Comparison of ENCODE assay signal across 24 cellular contexts in genomic region chr9:24479696-24480095, GRCh38.
"Had no signal": no experiment of that assay in that cellular context is flagged by ENCODE, and none has a peak within 500 bp of the region (broad histone marks: within the 10 kb centered on the region; RNA-seq: fewer than 3 reads in every experiment).

No MANE protein-coding gene starts in this region.

- H3K9me3 Mint-ChIP-seq: brain had no signal

- H2AFZ ChIP-seq: parathyroid adenoma had no signal

- H3K4me3 Mint-ChIP-seq: activated CD4-positive, alpha-beta memory T cell treated with anti-CD3 and anti-CD28 coated beads, Interleukin-2, amount 10 ng/mL, durations not matched to agents 7 days and 5 days; activated CD8-positive, alpha-beta memory T cell treated with anti-CD3 and anti-CD28 coated beads, Interleukin-2, amount 10 ng/mL, durations not matched to agents 7 days and 5 days; activated naive CD8-positive, alpha-beta T cell treated with anti-CD3 and anti-CD28 coated beads, Interleukin-2, amount 10 ng/mL, durations not matched to agents 7 days and 5 days; activated T-helper 17 cell treated with anti-CD3 and anti-CD28 coated beads, Interleukin-2, amount 50 U/mL, for 72 hours; naive B cell; stimulated activated memory B cell treated with anti-CD40 and anti-IgM and Interleukin-4, amounts not matched to agents 10 μg/mL and 1 μg/mL and 100 μg/mL, for 72 hours; T-cell had no signal

- H3K9ac ChIP-seq: parathyroid adenoma had no signal

- H3K79me2 ChIP-seq: parathyroid adenoma had no signal

- H3K4me1 ChIP-seq: foreskin keratinocyte, left lung, parathyroid adenoma, right lobe of liver, upper lobe of right lung had no signal

- ATAC-seq: activated CD8-positive, alpha-beta memory T cell treated with anti-CD3 and anti-CD28 coated beads, Interleukin-2, amount 10 ng/mL, durations not matched to agents 7 days and 5 days; activated T-helper 17 cell treated with anti-CD3 and anti-CD28 coated beads, Interleukin-2, amount 50 U/mL, for 72 hours; foreskin keratinocyte; left lung; right lobe of liver; stimulated activated memory B cell treated with anti-CD40 and anti-IgM and Interleukin-4, amounts not matched to agents 10 μg/mL and 1 μg/mL and 100 μg/mL, for 72 hours; T-cell; upper lobe of right lung had no signal

- DNase-seq: activated CD4-positive, alpha-beta memory T cell treated with anti-CD3 and anti-CD28 coated beads, Interleukin-2, amount 10 ng/mL, durations not matched to agents 7 days and 5 days; activated CD4-positive, alpha-beta T cell treated with anti-CD3 and anti-CD28 coated beads for 48 hours; activated CD4-positive, CD25-positive, alpha-beta regulatory T cell; activated CD8-positive, alpha-beta memory T cell treated with anti-CD3 and anti-CD28 coated beads, Interleukin-2, amount 10 ng/mL, durations not matched to agents 7 days and 5 days; activated naive CD4-positive, alpha-beta T cell treated with Interleukin-2 at 50 U/mL for 16 hours; activated naive CD8-positive, alpha-beta T cell treated with anti-CD3 and anti-CD28 coated beads, Interleukin-2, amount 10 ng/mL, durations not matched to agents 7 days and 5 days; activated T-cell treated with anti-CD3 and anti-CD28 coated beads, Interleukin-2, amount 50 U/mL, for 1 hour; caudate nucleus; dorsolateral prefrontal cortex; foreskin keratinocyte; hypothalamus; left lung; mammary epithelial cell; naive B cell; right lobe of liver; small intestine; stimulated activated CD4-positive, alpha-beta T cell treated with anti-CD3 and anti-CD28 coated beads, Interleukin-4, amount 100 ng/mL, for 4 hours; T-cell; upper lobe of right lung had no signal

- H3K4me1 Mint-ChIP-seq: activated CD4-positive, alpha-beta memory T cell treated with anti-CD3 and anti-CD28 coated beads, Interleukin-2, amount 10 ng/mL, durations not matched to agents 7 days and 5 days; activated CD8-positive, alpha-beta memory T cell treated with anti-CD3 and anti-CD28 coated beads, Interleukin-2, amount 10 ng/mL, durations not matched to agents 7 days and 5 days; activated naive CD8-positive, alpha-beta T cell treated with anti-CD3 and anti-CD28 coated beads, Interleukin-2, amount 10 ng/mL, durations not matched to agents 7 days and 5 days; activated T-helper 17 cell treated with anti-CD3 and anti-CD28 coated beads, Interleukin-2, amount 50 U/mL, for 72 hours; naive B cell; stimulated activated memory B cell treated with anti-CD40 and anti-IgM and Interleukin-4, amounts not matched to agents 10 μg/mL and 1 μg/mL and 100 μg/mL, for 72 hours; T-cell had no signal

- H3K27me3 Mint-ChIP-seq: activated CD4-positive, alpha-beta memory T cell treated with anti-CD3 and anti-CD28 coated beads, Interleukin-2, amount 10 ng/mL, durations not matched to agents 7 days and 5 days; activated CD8-positive, alpha-beta memory T cell treated with anti-CD3 and anti-CD28 coated beads, Interleukin-2, amount 10 ng/mL, durations not matched to agents 7 days and 5 days; activated naive CD8-positive, alpha-beta T cell treated with anti-CD3 and anti-CD28 coated beads, Interleukin-2, amount 10 ng/mL, durations not matched to agents 7 days and 5 days; activated T-helper 17 cell treated with anti-CD3 and anti-CD28 coated beads, Interleukin-2, amount 50 U/mL, for 72 hours; naive B cell; stimulated activated memory B cell treated with anti-CD40 and anti-IgM and Interleukin-4, amounts not matched to agents 10 μg/mL and 1 μg/mL and 100 μg/mL, for 72 hours; T-cell had no signal

- H3K27ac Mint-ChIP-seq: activated CD4-positive, alpha-beta memory T cell treated with anti-CD3 and anti-CD28 coated beads, Interleukin-2, amount 10 ng/mL, durations not matched to agents 7 days and 5 days; activated CD8-positive, alpha-beta memory T cell treated with anti-CD3 and anti-CD28 coated beads, Interleukin-2, amount 10 ng/mL, durations not matched to agents 7 days and 5 days; activated naive CD8-positive, alpha-beta T cell treated with anti-CD3 and anti-CD28 coated beads, Interleukin-2, amount 10 ng/mL, durations not matched to agents 7 days and 5 days; activated T-helper 17 cell treated with anti-CD3 and anti-CD28 coated beads, Interleukin-2, amount 50 U/mL, for 72 hours; naive B cell; stimulated activated memory B cell treated with anti-CD40 and anti-IgM and Interleukin-4, amounts not matched to agents 10 μg/mL and 1 μg/mL and 100 μg/mL, for 72 hours; T-cell had no signal

- H3K36me3 Mint-ChIP-seq: activated CD8-positive, alpha-beta memory T cell treated with anti-CD3 and anti-CD28 coated beads, Interleukin-2, amount 10 ng/mL, durations not matched to agents 7 days and 5 days; activated naive CD8-positive, alpha-beta T cell treated with anti-CD3 and anti-CD28 coated beads, Interleukin-2, amount 10 ng/mL, durations not matched to agents 7 days and 5 days; brain; naive B cell; stimulated activated memory B cell treated with anti-CD40 and anti-IgM and Interleukin-4, amounts not matched to agents 10 μg/mL and 1 μg/mL and 100 μg/mL, for 72 hours; T-cell had no signal

- H3K27ac ChIP-seq: dorsolateral prefrontal cortex, foreskin keratinocyte, left lung, neutrophil, parathyroid adenoma, right lobe of liver, upper lobe of right lung had no signal

- H3K9me3 ChIP-seq: left lung, neutrophil, right lobe of liver, upper lobe of right lung had no signal

- H3K36me3 ChIP-seq: left lung, neutrophil, right lobe of liver, upper lobe of right lung had no signal

- H3K27me3 ChIP-seq: foreskin keratinocyte, left lung, neutrophil, right lobe of liver, upper lobe of right lung had no signal

- H3K4me3 ChIP-seq: dorsolateral prefrontal cortex, left lung, right lobe of liver, upper lobe of right lung had no signal
